18 cellular contexts compared by ENCODE assay signal in the genomic region with DNA sequence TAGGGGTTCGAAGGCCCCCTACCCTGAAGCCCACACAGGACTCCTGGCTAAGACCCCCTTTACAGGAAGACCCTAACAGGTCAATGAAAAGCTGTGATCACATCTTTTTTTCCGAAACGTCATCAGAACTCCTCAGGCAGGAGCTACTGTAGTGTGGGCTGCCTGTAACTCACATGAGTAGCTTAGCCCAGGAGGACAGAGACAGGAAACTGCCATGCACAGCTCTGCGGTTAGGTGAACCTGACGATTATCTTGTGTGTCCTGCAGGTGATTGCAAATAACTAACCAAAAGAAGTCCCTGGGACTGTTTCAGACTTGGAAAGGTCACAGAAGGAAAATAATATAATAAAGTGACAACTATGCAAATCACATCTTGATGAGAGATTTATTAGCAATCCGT. TPM values are rescaled to one million over a fixed set of nuclear protein-coding genes. Genes with fewer than 3 reads are reported as not detected.
"Had no signal": no experiment of that assay in that cellular context is flagged by ENCODE, and none has a peak within 500 bp of the region (broad histone marks: within the 10 kb centered on the region; RNA-seq: fewer than 3 reads in every experiment).

No MANE protein-coding gene starts in this region.

RNA-seq across cellular contexts. Expression of a gene that starts 4.2 kb away (rescaled TPM):
- total RNA-seq: dermis blood vessel endothelial cell; dorsolateral prefrontal cortex; esophagus mucosa; esophagus squamous epithelium; gastrocnemius medialis; glomerular endothelial cell; heart right ventricle; kidney epithelial cell; left cardiac atrium; left ventricle myocardium superior; lower lobe of right lung; lung microvascular endothelial cell; mononuclear cell; naive thymus-derived CD4-positive, alpha-beta T cell; natural killer cell had no signal
- polyA plus RNA-seq: heart right ventricle; keratinocyte; naive thymus-derived CD4-positive, alpha-beta T cell had no signal

RNA-seq across cellular contexts. Expression of a gene that starts 15.2 kb away (rescaled TPM):
- total RNA-seq: dermis blood vessel endothelial cell; dorsolateral prefrontal cortex; esophagus squamous epithelium; gastrocnemius medialis; glomerular endothelial cell; kidney epithelial cell; left cardiac atrium; left lung; left ventricle myocardium superior; lower leg skin; lower lobe of right lung; lung microvascular endothelial cell; mononuclear cell; naive thymus-derived CD4-positive, alpha-beta T cell; natural killer cell had no signal
- polyA plus RNA-seq: keratinocyte; naive thymus-derived CD4-positive, alpha-beta T cell had no signal

RNA-seq across cellular contexts. Expression of a gene that starts 33.5 kb away (rescaled TPM):
- total RNA-seq: dermis blood vessel endothelial cell, esophagus mucosa, esophagus squamous epithelium, glomerular endothelial cell, kidney epithelial cell, left cardiac atrium, left ventricle myocardium superior, lower leg skin, lower lobe of right lung, lung microvascular endothelial cell had no signal
- polyA plus RNA-seq: keratinocyte; naive thymus-derived CD4-positive, alpha-beta T cell had no signal
